Comparison of ENCODE assay signal across 18 cellular contexts in the genomic region with DNA sequence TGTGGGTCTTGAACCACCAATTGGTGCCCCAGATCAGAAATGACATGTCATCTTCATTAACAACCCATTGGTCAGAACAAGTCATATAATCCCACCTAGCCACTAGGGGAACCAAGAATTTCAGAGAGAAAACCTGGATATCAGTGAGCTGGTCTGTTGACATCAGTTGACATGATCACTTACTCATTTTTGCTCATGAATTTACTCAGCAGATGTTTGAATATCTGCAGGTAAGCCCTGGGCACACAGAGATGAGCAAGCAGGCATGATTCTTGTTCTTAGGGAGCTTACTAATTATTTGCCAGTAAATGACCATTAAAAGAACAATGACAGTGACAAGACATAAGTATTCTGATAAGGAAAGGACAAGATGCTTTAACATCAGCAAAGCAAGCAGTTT.
"Had no signal": no experiment of that assay in that cellular context is flagged by ENCODE, and none has a peak within 500 bp of the region (broad histone marks: within the 10 kb centered on the region; RNA-seq: fewer than 3 reads in every experiment).

No MANE protein-coding gene starts in this region.

- H3K27ac ChIP-seq: coronary artery, dorsolateral prefrontal cortex, gastrocnemius medialis, heart right ventricle, ovary, tibial artery, upper lobe of left lung, uterus had no signal

- FAIRE-seq: small intestine had no signal

- H3K27me3 ChIP-seq: dorsolateral prefrontal cortex, gastrocnemius medialis, heart right ventricle, ovary, tibial artery, upper lobe of left lung, uterus had no signal

- ATAC-seq: gastrocnemius medialis; heart right ventricle; naive thymus-derived CD4-positive, alpha-beta T cell; right cardiac atrium had no signal

- H3K27ac Mint-ChIP-seq: naive thymus-derived CD4-positive, alpha-beta T cell; nephron progenitor cell had no signal

- H3K9me3 ChIP-seq: ovary, tibial artery, upper lobe of left lung, uterus had no signal

- H3K4me3 ChIP-seq: coronary artery, dorsolateral prefrontal cortex, gastrocnemius medialis, heart right ventricle, ovary, tibial artery, upper lobe of left lung, uterus had no signal

- H3K9me3 Mint-ChIP-seq: nephron progenitor cell had no signal

- DNase-seq: dorsolateral prefrontal cortex; effector CD8-positive, alpha-beta T cell; gastrocnemius medialis; heart right ventricle; hypothalamus; islet precursor cell; mammary epithelial cell; naive thymus-derived CD4-positive, alpha-beta T cell; nephron progenitor cell; ovary; right cardiac atrium; small intestine; stimulated activated CD4-positive, alpha-beta T cell treated with anti-CD3 and anti-CD28 coated beads, Interleukin-12 subunit alpha, Interleukin-12 subunit beta, amount 100 ng/mL, for 4 hours; stimulated activated naive CD4-positive, alpha-beta T cell treated with Interleukin-2 at 50 U/mL for 16 hours; tibial artery; upper lobe of left lung; uterus had no signal

- H3K36me3 ChIP-seq: gastrocnemius medialis, heart right ventricle, ovary, tibial artery, upper lobe of left lung, uterus had no signal

- H3K4me3 Mint-ChIP-seq: naive thymus-derived CD4-positive, alpha-beta T cell; nephron progenitor cell had no signal

- H3K4me1 ChIP-seq: upper lobe of left lung, uterus had no signal

- H3K4me1 Mint-ChIP-seq: nephron progenitor cell had no signal
